Comparison of ENCODE assay signal across 16 cellular contexts in the genomic region with DNA sequence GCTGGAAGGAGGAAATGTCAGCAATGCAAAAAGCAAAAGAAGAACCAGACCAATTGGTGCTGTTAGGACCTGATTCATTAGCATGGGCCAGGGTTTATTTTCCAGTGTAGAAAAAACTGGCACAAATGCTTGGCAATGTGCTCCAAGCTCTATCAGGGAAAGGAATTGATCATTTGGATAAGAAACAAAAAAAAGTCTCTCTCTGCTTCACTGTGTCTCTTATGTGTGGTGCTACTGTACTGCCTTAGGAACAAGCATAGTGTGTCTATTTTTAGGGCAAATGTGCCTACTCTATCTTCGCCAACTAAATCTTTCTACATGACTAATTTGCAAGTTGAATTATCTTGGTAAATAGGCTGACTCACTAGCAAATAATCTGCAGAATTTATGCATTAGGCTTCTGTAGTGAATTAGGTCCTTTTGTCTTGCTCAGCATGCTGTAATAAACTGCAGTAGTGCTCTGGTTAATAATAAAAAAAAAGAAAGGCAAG.
DNase-seq lines count a peak whose midpoint lies in the region; ATAC-seq and TF ChIP-seq lines count a peak whose summit lies in the region.
"Had no signal": no experiment of that assay in that cellular context is flagged by ENCODE, and none has a peak within 500 bp of the region (broad histone marks: within the 10 kb centered on the region; RNA-seq: fewer than 3 reads in every experiment).

No MANE protein-coding gene starts in this region.

- POLR2A ChIA-PET in T-cell (lab: Charles Lee), result no interaction called here

- H3K27ac Mint-ChIP-seq in T-cell, result no peak overlapping the region
- H3K27ac Mint-ChIP-seq: natural killer cell treated with Interleukin-12 subunit alpha and Interleukin-12 subunit beta and Interleukin-15 and Interleukin-18, amount 100 ng/mL, for 72 hours had no signal

- peaks cover 5 to 16% (median 14%) of the 10 kb centered on the region in 3 donors for H3K9me3 Mint-ChIP-seq in T-cell

- H3K4me1 Mint-ChIP-seq in T-cell, result no peaks in the 10 kb centered on the region
- H3K4me1 Mint-ChIP-seq: central memory CD8-positive, alpha-beta T cell had no signal

- no peak overlapping the region for H3K4me3 Mint-ChIP-seq in T-cell
- H3K4me3 Mint-ChIP-seq: central memory CD8-positive, alpha-beta T cell; natural killer cell treated with Interleukin-12 subunit alpha and Interleukin-12 subunit beta and Interleukin-15 and Interleukin-18, amount 100 ng/mL, for 72 hours had no signal

- CTCF ChIA-PET in T-cell (lab: Charles Lee), result interaction anchor here in 1 of 2 donors (0.8 kb wide), 1 partner anchor 10 kb away, joined by 3 read pairs; no protein-coding TSS in a partner anchor

- H3K4me3 ChIP-seq in epithelial cell of proximal tubule (ENCODE audit: low read depth, low read length), result no peak overlapping the region
- H3K4me3 ChIP-seq: GM23248 had no signal

- ATAC-seq in HG03196 (IDR thresholded peaks at IDR 0.05; ENCODE audit: unreplicated experiment) (no peak), HG03045 (IDR thresholded peaks at IDR 0.05; ENCODE audit: unreplicated experiment) (no peak), T-cell (replicated peaks in 1 of 4) (no peak)
- ATAC-seq: natural killer cell treated with Interleukin-12 subunit alpha and Interleukin-12 subunit beta and Interleukin-15 and Interleukin-18, amount 100 ng/mL, for 72 hours; Panc1 had no signal

- peak; percentile 10 for DNase-seq in H4 (ENCODE audit: low spot score)
- peak; percentile 36 for DNase-seq in RKO (ENCODE audit: low spot score)
- DNase-seq in epithelial cell of proximal tubule (ENCODE audit: low read depth), result peak; percentile 94
- peak; percentile 14 for DNase-seq in midbrain (lab: John Stamatoyannopoulos, UW)
- DNase-seq in NCI-H2081 treated with DMSO at 0.1 percent for 48 hours (lab: John Stamatoyannopoulos, UW), result no peak
- no peak for DNase-seq in T-cell
- DNase-seq: activated gamma-delta T cell treated with Interleukin-2 at 50 U/mL for 16 hours, erythroblast, GM23248, NCI-H1092, NCI-H510A had no signal

- no peak for TF ChIP-seq CTCF in epithelial cell of proximal tubule (conservative IDR thresholded peaks at IDR 0.05; ENCODE audit: low read depth, low read length)

- no peaks in the 10 kb centered on the region for H3K36me3 Mint-ChIP-seq in T-cell

- H3K27me3 Mint-ChIP-seq in T-cell, result no peaks in the 10 kb centered on the region
- H3K27me3 Mint-ChIP-seq: central memory CD8-positive, alpha-beta T cell; natural killer cell treated with Interleukin-12 subunit alpha and Interleukin-12 subunit beta and Interleukin-15 and Interleukin-18, amount 100 ng/mL, for 72 hours had no signal

Comparison
In these comparisons a context has a peak if more than half of its experiments do, and no peak if none do; other contexts are left out.
1. DNase-seq: peak in H4 (single experiment), RKO (single experiment), epithelial cell of proximal tubule (single experiment) and midbrain (single experiment); none in NCI-H2081 treated with DMSO at 0.1 percent for 48 hours (single experiment) and T-cell (0 of 34).